ENCODE assay signal across 18 cellular contexts in the genomic region with DNA sequence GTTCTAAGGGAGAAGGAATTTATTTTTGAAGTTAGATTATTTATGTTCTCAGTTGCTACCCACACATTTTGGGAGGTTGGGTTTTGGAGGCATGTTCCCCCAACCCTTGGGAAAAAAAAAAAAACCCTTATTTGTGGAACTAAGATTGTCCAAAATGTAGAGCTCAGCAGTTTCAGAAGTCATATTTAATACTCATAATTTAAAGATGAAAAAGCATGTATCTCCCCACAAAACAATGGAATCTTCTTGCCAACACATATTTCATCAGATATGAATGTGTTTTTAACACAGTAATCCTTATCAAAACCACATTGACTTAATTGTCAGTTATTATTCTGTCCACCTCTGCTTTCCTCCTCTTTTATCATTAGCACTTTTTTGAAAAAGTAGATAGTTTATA.
"Had no signal": no experiment of that assay in that cellular context is flagged by ENCODE, and none has a peak within 500 bp of the region (broad histone marks: within the 10 kb centered on the region; RNA-seq: fewer than 3 reads in every experiment).

No MANE protein-coding gene starts in this region.

- H3K36me3 ChIP-seq: esophagus muscularis mucosa, heart right ventricle, left lung, thyroid gland, uterus had no signal

- H3K4me3 ChIP-seq: esophagus muscularis mucosa, heart right ventricle, left lung, thyroid gland, uterus had no signal

- H3K27ac ChIP-seq: esophagus muscularis mucosa, foreskin keratinocyte, heart right ventricle, thyroid gland, uterus, VCaP had no signal

- DNase-seq: activated CD4-positive, alpha-beta T cell treated with anti-CD3 and anti-CD28 coated beads for 4 hours; activated CD8-positive, alpha-beta memory T cell treated with anti-CD3 and anti-CD28 coated beads, Interleukin-2, amount 50 U/mL, for 48 hours; activated CD8-positive, alpha-beta T cell treated with anti-CD3 and anti-CD28 coated beads, Interleukin-2, amount 10 ng/mL, durations not matched to agents 7 days and 5 days; activated naive CD4-positive, alpha-beta T cell; caudate nucleus; heart right ventricle; posterior cingulate gyrus; small intestine; T-cell; uterus had no signal

- ATAC-seq: activated CD8-positive, alpha-beta T cell treated with anti-CD3 and anti-CD28 coated beads, Interleukin-2, amount 10 ng/mL, durations not matched to agents 7 days and 5 days; heart right ventricle; stimulated activated effector memory CD8-positive, alpha-beta T cell treated with anti-CD3 and anti-CD28 coated beads, Interleukin-12 subunit alpha, Interleukin-12 subunit beta, amount 100 ng/mL, for 72 hours; T-cell had no signal

- H3K4me1 ChIP-seq: foreskin keratinocyte, heart right ventricle, left lung, uterus had no signal

- H3K9me3 Mint-ChIP-seq: activated T-helper 1 cell treated with anti-CD3 and anti-CD28 coated beads, Interleukin-12 subunit alpha, Interleukin-12 subunit beta, Interleukin-2, Interleukin-4 antibody, amounts not matched to agents 30 ng/mL and 10 ng/mL and 1 ng/mL, durations not matched to agents 14 hours and 24 hours and 36 hours had no signal

- H3K27ac Mint-ChIP-seq: activated CD8-positive, alpha-beta T cell treated with anti-CD3 and anti-CD28 coated beads, Interleukin-2, amount 10 ng/mL, durations not matched to agents 7 days and 5 days; activated T-helper 1 cell treated with anti-CD3 and anti-CD28 coated beads, Interleukin-12 subunit alpha, Interleukin-12 subunit beta, Interleukin-2, Interleukin-4 antibody, amounts not matched to agents 30 ng/mL and 10 ng/mL and 1 ng/mL, durations not matched to agents 14 hours and 24 hours and 36 hours; stimulated activated effector memory CD8-positive, alpha-beta T cell treated with anti-CD3 and anti-CD28 coated beads, Interleukin-12 subunit alpha, Interleukin-12 subunit beta, amount 100 ng/mL, for 72 hours; T-cell had no signal

- H3K36me3 Mint-ChIP-seq: stimulated activated effector memory CD8-positive, alpha-beta T cell treated with anti-CD3 and anti-CD28 coated beads, Interleukin-12 subunit alpha, Interleukin-12 subunit beta, amount 100 ng/mL, for 72 hours; T-cell had no signal

- H3K9me3 ChIP-seq: esophagus muscularis mucosa, left lung, thyroid gland, uterus had no signal

- H3K27me3 Mint-ChIP-seq: T-cell had no signal

- H3K4me3 Mint-ChIP-seq: activated CD8-positive, alpha-beta T cell treated with anti-CD3 and anti-CD28 coated beads, Interleukin-2, amount 10 ng/mL, durations not matched to agents 7 days and 5 days; activated T-helper 1 cell treated with anti-CD3 and anti-CD28 coated beads, Interleukin-12 subunit alpha, Interleukin-12 subunit beta, Interleukin-2, Interleukin-4 antibody, amounts not matched to agents 30 ng/mL and 10 ng/mL and 1 ng/mL, durations not matched to agents 14 hours and 24 hours and 36 hours; neural crest cell; stimulated activated effector memory CD8-positive, alpha-beta T cell treated with anti-CD3 and anti-CD28 coated beads, Interleukin-12 subunit alpha, Interleukin-12 subunit beta, amount 100 ng/mL, for 72 hours; T-cell had no signal

- H3K4me1 Mint-ChIP-seq: neural crest cell; stimulated activated effector memory CD8-positive, alpha-beta T cell treated with anti-CD3 and anti-CD28 coated beads, Interleukin-12 subunit alpha, Interleukin-12 subunit beta, amount 100 ng/mL, for 72 hours; T-cell had no signal

- H3K27me3 ChIP-seq: esophagus muscularis mucosa, foreskin keratinocyte, heart right ventricle, left lung, thyroid gland, uterus had no signal
